ENCODE assay signal across 13 cellular contexts in genomic region chr6:44053760-44054556, GRCh38.
DNase-seq lines count a peak whose midpoint lies in the region; ATAC-seq and TF ChIP-seq lines count a peak whose summit lies in the region.
"Had no signal": no experiment of that assay in that cellular context is flagged by ENCODE, and none has a peak within 500 bp of the region (broad histone marks: within the 10 kb centered on the region; RNA-seq: fewer than 3 reads in every experiment).

No MANE protein-coding gene starts in this region.

- H3K9me3 ChIP-seq in H9 (ENCODE audit: control insufficient read depth, low read depth, low read length) (no peaks in the 10 kb centered on the region), adipocyte (ENCODE audit: control insufficient read depth, low read length) (no peaks in the 10 kb centered on the region), right cardiac atrium (ENCODE audit: control insufficient read depth, low read length) (no peaks in the 10 kb centered on the region)
- H3K9me3 ChIP-seq: testis had no signal

- H3K9ac ChIP-seq in H9 (ENCODE audit: extremely low read depth, insufficient read length, low read length) = no peak overlapping the region
- H3K9ac ChIP-seq in adipocyte (ENCODE audit: low read length) = no peak overlapping the region
- H3K9ac ChIP-seq: parathyroid adenoma had no signal

- DNase-seq in H9 = no peak
- peak; percentile 72 for DNase-seq in adipocyte (ENCODE audit: low read depth)
- DNase-seq in right cardiac atrium = peak; percentile 46 to 74 (median 74)
- no peak for DNase-seq in stimulated activated effector memory CD8-positive, alpha-beta T cell treated with anti-CD3 and anti-CD28 coated beads, Interleukin-12 subunit alpha, Interleukin-12 subunit beta, amount 100 ng/mL, for 72 hours (ENCODE audit: low spot score in 2 of 2)
- DNase-seq in activated T-cell treated with anti-CD3 and anti-CD28 coated beads for 4 hours = no peak
- no peak for DNase-seq in activated CD8-positive, alpha-beta T cell treated with anti-CD3 and anti-CD28 coated beads, Interleukin-2, amount 10 ng/mL, durations not matched to agents 7 days and 5 days
- DNase-seq: activated CD4-positive, alpha-beta T cell treated with anti-CD3 and anti-CD28 coated beads, Interleukin-2, amount 50 U/mL, for 48 hours; GDM1; Karpas-422; testis had no signal

- no peak overlapping the region for H2AFZ ChIP-seq in H9 (ENCODE audit: low read length)
- H2AFZ ChIP-seq: parathyroid adenoma had no signal

- no peaks in the 10 kb centered on the region for H3K36me3 Mint-ChIP-seq in H9 (ENCODE audit: insufficient read depth in 1 of 3, low read depth in 3 of 3)
- H3K36me3 Mint-ChIP-seq in stimulated activated effector memory CD8-positive, alpha-beta T cell treated with anti-CD3 and anti-CD28 coated beads, Interleukin-12 subunit alpha, Interleukin-12 subunit beta, amount 100 ng/mL, for 72 hours = no peaks in the 10 kb centered on the region
- no peaks in the 10 kb centered on the region for H3K36me3 Mint-ChIP-seq in activated CD8-positive, alpha-beta T cell treated with anti-CD3 and anti-CD28 coated beads, Interleukin-2, amount 10 ng/mL, durations not matched to agents 7 days and 5 days (ENCODE audit: low read depth)
- H3K36me3 Mint-ChIP-seq: activated naive CD8-positive, alpha-beta T cell had no signal

- no peak overlapping the region for H3K56ac ChIP-seq in H9 (ENCODE audit: insufficient read length, low read depth, low read length)

- POLR2A ChIA-PET in activated CD8-positive, alpha-beta T cell treated with anti-CD3 and anti-CD28 coated beads, Interleukin-2, amount 10 ng/mL, durations not matched to agents 7 days and 5 days (lab: Charles Lee) = interaction anchor here (1.0 kb wide), 1 partner anchor 288 kb away, joined by 3 read pairs; no protein-coding TSS in a partner anchor

- no peaks in the 10 kb centered on the region for H3K79me1 ChIP-seq in H9 (ENCODE audit: insufficient read depth, low read depth, low read length, poor library complexity, severe bottlenecking)

- H3K27me3 ChIP-seq in H9 (ENCODE audit: insufficient read depth, low read length) (no peaks in the 10 kb centered on the region), adipocyte (replicated peaks; ENCODE audit: control insufficient read depth, insufficient read depth, low read length) (no peaks in the 10 kb centered on the region), right cardiac atrium (ENCODE audit: control insufficient read depth, insufficient read depth) (no peaks in the 10 kb centered on the region)
- H3K27me3 ChIP-seq: testis had no signal

- H2BK20ac ChIP-seq in H9 (ENCODE audit: low read depth, low read length, poor library complexity, severe bottlenecking) = no peak overlapping the region

- no peak overlapping the region for H2AK5ac ChIP-seq in H9 (ENCODE audit: insufficient read length, low read length)

- no peak overlapping the region for H2BK15ac ChIP-seq in H9 (ENCODE audit: low read depth, low read length)

- no CpG with 5 or more reads among the region's 11 CpGs for WGBS in H9 (ENCODE audit: extremely low coverage, insufficient read length, low lambda C conversion rate)
- 57% methylated on average over 11 of the region's 11 CpGs for WGBS in right cardiac atrium

- peaks cover 4% of the 10 kb centered on the region; the same call in 1 of the 2 replicates for H3K4me1 ChIP-seq in H9 (ENCODE audit: insufficient read depth, low read length)
- H3K4me1 ChIP-seq in adipocyte (ENCODE audit: control insufficient read depth, insufficient read depth, low read length) = peaks cover 72% of the 10 kb centered on the region
- H3K4me1 ChIP-seq in right cardiac atrium (ENCODE audit: control insufficient read depth, insufficient read depth, low read length) = peaks cover 25% of the 10 kb centered on the region

- CTCF ChIA-PET in activated CD8-positive, alpha-beta T cell treated with anti-CD3 and anti-CD28 coated beads, Interleukin-2, amount 10 ng/mL, durations not matched to agents 7 days and 5 days (lab: Charles Lee) = interaction anchor here (1.5 to 1.7 kb wide), 2 partner anchors 10 to 25 kb away, joined by 4 read pairs; no protein-coding TSS in a partner anchor

- no peak overlapping the region for H3K4ac ChIP-seq in H9 (ENCODE audit: low read depth, low read length)

- no peak overlapping the region for H3K4me3 ChIP-seq in adipocyte (ENCODE audit: low read length)
- H3K4me3 ChIP-seq in right cardiac atrium (ENCODE audit: low read length) = no peak overlapping the region
- H3K4me3 ChIP-seq: testis had no signal

- H3K14ac ChIP-seq in H9 (ENCODE audit: insufficient read depth, low read length) = no peak overlapping the region

- no peak for TF ChIP-seq CTCF in H9 (conservative IDR thresholded peaks at IDR 0.05)

- ATAC-seq in right cardiac atrium (peak; percentile 11 to 31), GM19397 (IDR thresholded peaks at IDR 0.05; ENCODE audit: unreplicated experiment) (no peak)
- ATAC-seq in stimulated activated effector memory CD8-positive, alpha-beta T cell treated with anti-CD3 and anti-CD28 coated beads, Interleukin-12 subunit alpha, Interleukin-12 subunit beta, amount 100 ng/mL, for 72 hours = no peak
- ATAC-seq in activated CD8-positive, alpha-beta T cell treated with anti-CD3 and anti-CD28 coated beads, Interleukin-2, amount 10 ng/mL, durations not matched to agents 7 days and 5 days = no peak

- no peaks in the 10 kb centered on the region for H3K36me3 ChIP-seq in adipocyte (ENCODE audit: control insufficient read depth, insufficient read depth, low read length, severe bottlenecking)

- H2BK120ac ChIP-seq in H9 (ENCODE audit: low read depth, low read length, poor library complexity, severe bottlenecking) = no peak overlapping the region

- H3K18ac ChIP-seq in H9 (ENCODE audit: insufficient read length, low read depth, low read length) = no peak overlapping the region

- H3K79me2 ChIP-seq in H9 (ENCODE audit: insufficient read depth, low read length) = no peaks in the 10 kb centered on the region
- H3K79me2 ChIP-seq: parathyroid adenoma had no signal

- peaks cover 29 to 40% of the 10 kb centered on the region in 2 experiments for H3K4me1 Mint-ChIP-seq in H9
- peaks cover 14% of the 10 kb centered on the region for H3K4me1 Mint-ChIP-seq in stimulated activated effector memory CD8-positive, alpha-beta T cell treated with anti-CD3 and anti-CD28 coated beads, Interleukin-12 subunit alpha, Interleukin-12 subunit beta, amount 100 ng/mL, for 72 hours
- peaks cover 22% of the 10 kb centered on the region for H3K4me1 Mint-ChIP-seq in activated CD8-positive, alpha-beta T cell treated with anti-CD3 and anti-CD28 coated beads, Interleukin-2, amount 10 ng/mL, durations not matched to agents 7 days and 5 days (ENCODE audit: low read depth)

- H3T11ph ChIP-seq in H9 (ENCODE audit: low read length) = no peak overlapping the region

- intact Hi-C loops in right cardiac atrium (cut with DNase I) = no loop called here

- H3K4me3 Mint-ChIP-seq in H9 = no peak overlapping the region
- no peak overlapping the region for H3K4me3 Mint-ChIP-seq in stimulated activated effector memory CD8-positive, alpha-beta T cell treated with anti-CD3 and anti-CD28 coated beads, Interleukin-12 subunit alpha, Interleukin-12 subunit beta, amount 100 ng/mL, for 72 hours
- no peak overlapping the region for H3K4me3 Mint-ChIP-seq in activated CD8-positive, alpha-beta T cell treated with anti-CD3 and anti-CD28 coated beads, Interleukin-2, amount 10 ng/mL, durations not matched to agents 7 days and 5 days
- H3K4me3 Mint-ChIP-seq: activated naive CD8-positive, alpha-beta T cell had no signal

- H4K8ac ChIP-seq in H9 (replicated peaks; ENCODE audit: insufficient read length, low read depth, low read length) = no peak overlapping the region

- no peak overlapping the region for H3K27ac ChIP-seq in H9 (ENCODE audit: insufficient read length, low read depth, low read length)
- peak overlapping the region; percentile 52 for H3K27ac ChIP-seq in right cardiac atrium (ENCODE audit: low read length)
- H3K27ac ChIP-seq: parathyroid adenoma, testis had no signal

- H2BK12ac ChIP-seq in H9 (ENCODE audit: insufficient read length, low read depth, low read length) = no peak overlapping the region

- H3K27ac Mint-ChIP-seq in H9 = peak overlapping the region in 2 of 3 experiments; percentile 11 to 47; a peak in 2 of 7 replicates
- peak overlapping the region; percentile 38 for H3K27ac Mint-ChIP-seq in stimulated activated effector memory CD8-positive, alpha-beta T cell treated with anti-CD3 and anti-CD28 coated beads, Interleukin-12 subunit alpha, Interleukin-12 subunit beta, amount 100 ng/mL, for 72 hours
- no peak overlapping the region for H3K27ac Mint-ChIP-seq in activated CD8-positive, alpha-beta T cell treated with anti-CD3 and anti-CD28 coated beads, Interleukin-2, amount 10 ng/mL, durations not matched to agents 7 days and 5 days
- H3K27ac Mint-ChIP-seq: activated naive CD8-positive, alpha-beta T cell had no signal

- H3K4me2 ChIP-seq in H9 (ENCODE audit: insufficient read depth, insufficient read length, low read length) = no peak overlapping the region

- H2BK5ac ChIP-seq in H9 (ENCODE audit: insufficient read length, low read length) = no peak overlapping the region

- no peak overlapping the region for H3K23ac ChIP-seq in H9 (ENCODE audit: insufficient read length, low read depth, low read length)

- H4K20me1 ChIP-seq in H9 (ENCODE audit: control insufficient read depth, insufficient read depth, insufficient read length) = no peaks in the 10 kb centered on the region

- H3K9me3 Mint-ChIP-seq in H9 = no peaks in the 10 kb centered on the region
- H3K9me3 Mint-ChIP-seq in stimulated activated effector memory CD8-positive, alpha-beta T cell treated with anti-CD3 and anti-CD28 coated beads, Interleukin-12 subunit alpha, Interleukin-12 subunit beta, amount 100 ng/mL, for 72 hours = no peaks in the 10 kb centered on the region
- H3K9me3 Mint-ChIP-seq in activated CD8-positive, alpha-beta T cell treated with anti-CD3 and anti-CD28 coated beads, Interleukin-2, amount 10 ng/mL, durations not matched to agents 7 days and 5 days (ENCODE audit: insufficient read depth) = no peaks in the 10 kb centered on the region

- no peak overlapping the region for H4K5ac ChIP-seq in H9 (ENCODE audit: insufficient read length, low read depth, low read length)

- no peak overlapping the region for H4K91ac ChIP-seq in H9 (ENCODE audit: insufficient read length, low read depth, low read length)

- no peaks in the 10 kb centered on the region for H3K23me2 ChIP-seq in H9 (ENCODE audit: insufficient read length, low read depth, low read length, poor library complexity, severe bottlenecking)

- H3K27me3 Mint-ChIP-seq in H9 (ENCODE audit: low read depth) = peaks cover 4% of the 10 kb centered on the region; the same call in 1 of the 2 replicates
- peaks cover 6% of the 10 kb centered on the region for H3K27me3 Mint-ChIP-seq in activated CD8-positive, alpha-beta T cell treated with anti-CD3 and anti-CD28 coated beads, Interleukin-2, amount 10 ng/mL, durations not matched to agents 7 days and 5 days (ENCODE audit: low read depth)

Comparison
In these comparisons a context has a peak if more than half of its experiments do, and no peak if none do; other contexts are left out.
1. DNase-seq: peak in adipocyte (single experiment) and right cardiac atrium (3 of 3); none in H9 (single experiment), stimulated activated effector memory CD8-positive, alpha-beta T cell treated with anti-CD3 and anti-CD28 coated beads, Interleukin-12 subunit alpha, Interleukin-12 subunit beta, amount 100 ng/mL, for 72 hours (0 of 2), activated T-cell treated with anti-CD3 and anti-CD28 coated beads for 4 hours (single experiment) and activated CD8-positive, alpha-beta T cell treated with anti-CD3 and anti-CD28 coated beads, Interleukin-2, amount 10 ng/mL, durations not matched to agents 7 days and 5 days (single experiment).
2. ATAC-seq: peak in right cardiac atrium (2 of 2); none in stimulated activated effector memory CD8-positive, alpha-beta T cell treated with anti-CD3 and anti-CD28 coated beads, Interleukin-12 subunit alpha, Interleukin-12 subunit beta, amount 100 ng/mL, for 72 hours (single experiment), GM19397 (single experiment) and activated CD8-positive, alpha-beta T cell treated with anti-CD3 and anti-CD28 coated beads, Interleukin-2, amount 10 ng/mL, durations not matched to agents 7 days and 5 days (single experiment).